In genomic region chr6:5968817-5969726, GRCh38 we compare ENCODE assay signal across 10 cellular contexts. TPM values are rescaled to one million over a fixed set of nuclear protein-coding genes. Genes with fewer than 3 reads are reported as not detected.
DNase-seq lines count a peak whose midpoint lies in the region; ATAC-seq and TF ChIP-seq lines count a peak whose summit lies in the region.
"Had no signal": no experiment of that assay in that cellular context is flagged by ENCODE, and none has a peak within 500 bp of the region (broad histone marks: within the 10 kb centered on the region; RNA-seq: fewer than 3 reads in every experiment).

No MANE protein-coding gene starts in this region.

- no peak overlapping the region for H3K4me3 Mint-ChIP-seq in stimulated activated naive B cell treated with anti-CD40 and anti-IgM and Interleukin-4, amounts not matched to agents 10 μg/mL and 1 μg/mL and 100 μg/mL, for 72 hours
- H3K4me3 Mint-ChIP-seq in naive thymus-derived CD4-positive, alpha-beta T cell: no peak overlapping the region
- H3K4me3 Mint-ChIP-seq: activated naive CD8-positive, alpha-beta T cell treated with anti-CD3 and anti-CD28 coated beads for 36 hours; nephron progenitor cell had no signal

- H3K27ac ChIP-seq in gastroesophageal sphincter: no peak overlapping the region
- no peak overlapping the region for H3K27ac ChIP-seq in naive thymus-derived CD4-positive, alpha-beta T cell (ENCODE audit: low read depth, low read length)
- H3K27ac ChIP-seq: SK-N-MC had no signal

- WGBS in gastroesophageal sphincter (ENCODE audit: low coverage in 1 of 2), 2 donors: 22 to 27% methylated on average over 7 to 10 of the region's 11 CpGs

- peak overlapping the region; percentile 65 for H3K27ac Mint-ChIP-seq in stimulated activated naive B cell treated with anti-CD40 and anti-IgM and Interleukin-4, amounts not matched to agents 10 μg/mL and 1 μg/mL and 100 μg/mL, for 72 hours
- no peak overlapping the region for H3K27ac Mint-ChIP-seq in naive thymus-derived CD4-positive, alpha-beta T cell
- H3K27ac Mint-ChIP-seq: activated naive CD8-positive, alpha-beta T cell treated with anti-CD3 and anti-CD28 coated beads for 36 hours; nephron progenitor cell had no signal

- H3K9me3 ChIP-seq in gastroesophageal sphincter: no peaks in the 10 kb centered on the region
- no peaks in the 10 kb centered on the region for H3K9me3 ChIP-seq in naive thymus-derived CD4-positive, alpha-beta T cell (ENCODE audit: control insufficient read depth in 2 of 3, low read length in 3 of 3)

- no peaks in the 10 kb centered on the region for H3K36me3 ChIP-seq in gastroesophageal sphincter
- no peaks in the 10 kb centered on the region for H3K36me3 ChIP-seq in naive thymus-derived CD4-positive, alpha-beta T cell (ENCODE audit: control insufficient read depth in 2 of 3, insufficient read depth in 3 of 3, low read length in 3 of 3)

- peak; percentile 57 for ATAC-seq in gastroesophageal sphincter
- ATAC-seq in stimulated activated naive B cell treated with anti-CD40 and anti-IgM and Interleukin-4, amounts not matched to agents 10 μg/mL and 1 μg/mL and 100 μg/mL, for 72 hours (replicated peaks): peak; percentile 63 to 67
- ATAC-seq in naive thymus-derived CD4-positive, alpha-beta T cell: no peak

- CTCF ChIA-PET in naive thymus-derived CD4-positive, alpha-beta T cell (lab: Charles Lee): no interaction called here

- DNase-seq in HK-2 (ENCODE audit: unreplicated experiment) (peak; percentile 21), RPMI8226 (peak; percentile 77), NCI-H1048 (lab: John Stamatoyannopoulos, UW) (no peak), NCI-H526 treated with DMSO at 0.1 percent for 48 hours (lab: John Stamatoyannopoulos, UW) (no peak)
- DNase-seq in stimulated activated naive B cell treated with anti-CD40 and anti-IgM and Interleukin-4, amounts not matched to agents 10 μg/mL and 1 μg/mL and 100 μg/mL, for 72 hours: no peak
- no peak for DNase-seq in naive thymus-derived CD4-positive, alpha-beta T cell
- DNase-seq: activated naive CD8-positive, alpha-beta T cell treated with anti-CD3 and anti-CD28 coated beads for 36 hours; nephron progenitor cell had no signal

- peaks cover 11 to 18% of the 10 kb centered on the region in 2 donors for H3K4me1 Mint-ChIP-seq in stimulated activated naive B cell treated with anti-CD40 and anti-IgM and Interleukin-4, amounts not matched to agents 10 μg/mL and 1 μg/mL and 100 μg/mL, for 72 hours
- peaks cover 0 to 12% (median 7%) of the 10 kb centered on the region in 7 donors for H3K4me1 Mint-ChIP-seq in naive thymus-derived CD4-positive, alpha-beta T cell
- H3K4me1 Mint-ChIP-seq: nephron progenitor cell had no signal

- peaks cover 31 to 41% of the 10 kb centered on the region in 2 donors for H3K27me3 Mint-ChIP-seq in stimulated activated naive B cell treated with anti-CD40 and anti-IgM and Interleukin-4, amounts not matched to agents 10 μg/mL and 1 μg/mL and 100 μg/mL, for 72 hours
- peaks cover 7 to 21% (median 12%) of the 10 kb centered on the region in 5 donors for H3K27me3 Mint-ChIP-seq in naive thymus-derived CD4-positive, alpha-beta T cell
- H3K27me3 Mint-ChIP-seq: activated naive CD8-positive, alpha-beta T cell treated with anti-CD3 and anti-CD28 coated beads for 36 hours had no signal

- TF ChIP-seq EP300 in gastroesophageal sphincter (IDR thresholded peaks at IDR 0.05): no peak

- no peaks in the 10 kb centered on the region for H3K36me3 Mint-ChIP-seq in stimulated activated naive B cell treated with anti-CD40 and anti-IgM and Interleukin-4, amounts not matched to agents 10 μg/mL and 1 μg/mL and 100 μg/mL, for 72 hours
- peaks cover 0 to 10% (median 5%) of the 10 kb centered on the region in 5 donors for H3K36me3 Mint-ChIP-seq in naive thymus-derived CD4-positive, alpha-beta T cell
- H3K36me3 Mint-ChIP-seq: activated naive CD8-positive, alpha-beta T cell treated with anti-CD3 and anti-CD28 coated beads for 36 hours had no signal

- TF ChIP-seq CTCF in gastroesophageal sphincter (IDR thresholded peaks at IDR 0.05): no peak

- peaks cover 9% of the 10 kb centered on the region for H3K27me3 ChIP-seq in gastroesophageal sphincter
- no peaks in the 10 kb centered on the region for H3K27me3 ChIP-seq in naive thymus-derived CD4-positive, alpha-beta T cell (ENCODE audit: control insufficient read depth in 2 of 2, insufficient read depth in 2 of 2, low read length in 2 of 2)

- H3K9me3 Mint-ChIP-seq in stimulated activated naive B cell treated with anti-CD40 and anti-IgM and Interleukin-4, amounts not matched to agents 10 μg/mL and 1 μg/mL and 100 μg/mL, for 72 hours: no peaks in the 10 kb centered on the region
- peaks cover 0 to 5% (median 0%) of the 10 kb centered on the region in 11 donors for H3K9me3 Mint-ChIP-seq in naive thymus-derived CD4-positive, alpha-beta T cell
- H3K9me3 Mint-ChIP-seq: activated naive CD8-positive, alpha-beta T cell treated with anti-CD3 and anti-CD28 coated beads for 36 hours had no signal

- intact Hi-C loops in naive thymus-derived CD4-positive, alpha-beta T cell (cut with micrococcal nuclease): no loop called here

- peaks cover 0 to 13% (median 6%) of the 10 kb centered on the region in 3 donors for H3K4me1 ChIP-seq in gastroesophageal sphincter
- no peaks in the 10 kb centered on the region for H3K4me1 ChIP-seq in naive thymus-derived CD4-positive, alpha-beta T cell (ENCODE audit: control insufficient read depth in 2 of 2, insufficient read depth in 2 of 2, low read length in 2 of 2)

- TF ChIP-seq POLR2A in gastroesophageal sphincter (IDR thresholded peaks at IDR 0.05): no peak

- no peak overlapping the region for H3K4me3 ChIP-seq in gastroesophageal sphincter
- no peak overlapping the region for H3K4me3 ChIP-seq in naive thymus-derived CD4-positive, alpha-beta T cell (ENCODE audit: low read length)
- H3K4me3 ChIP-seq: SK-N-MC had no signal

- POLR2A ChIA-PET in naive thymus-derived CD4-positive, alpha-beta T cell (lab: Charles Lee): no interaction called here

RNA-seq across cellular contexts. Expression of gene NRN1, which starts 37.7 kb away (rescaled TPM):
- total RNA-seq in gastroesophageal sphincter: 10 to 100 TPM in 3 of 4 donors, 1 to 10 TPM in 1; 5.6 to 22.7 (median 15.1) TPM
- total RNA-seq in naive thymus-derived CD4-positive, alpha-beta T cell: 1 to 10 TPM in 2 of 5 experiments, under 1 TPM in 2, not detected in 1; 0.19 to 9.1 (median 0.70) TPM
- under 1 TPM in 1 of 2 donors, not detected in 1; 0.34 TPM for polyA plus RNA-seq in naive thymus-derived CD4-positive, alpha-beta T cell

Comparison
In these comparisons a context has a peak if more than half of its experiments do, and no peak if none do; other contexts are left out.
1. DNase-seq: peak in HK-2 (single experiment) and RPMI8226 (single experiment); none in stimulated activated naive B cell treated with anti-CD40 and anti-IgM and Interleukin-4, amounts not matched to agents 10 μg/mL and 1 μg/mL and 100 μg/mL, for 72 hours (single experiment), naive thymus-derived CD4-positive, alpha-beta T cell (0 of 9), NCI-H1048 (single experiment) and NCI-H526 treated with DMSO at 0.1 percent for 48 hours (single experiment).